8 cellular contexts compared by ENCODE assay signal in genomic region chr2:28389399-28390240, GRCh38. TPM values are rescaled to one million over a fixed set of nuclear protein-coding genes. Genes with fewer than 3 reads are reported as not detected.
DNase-seq lines count a peak whose midpoint lies in the region; ATAC-seq lines count a peak whose summit lies in the region.

No MANE protein-coding gene starts in this region.

- H3K27ac Mint-ChIP-seq in activated T-helper 1 cell treated with anti-CD3 and anti-CD28 coated beads, Interleukin-12 subunit alpha, Interleukin-12 subunit beta, Interleukin-2, Interleukin-4 antibody, amounts not matched to agents 30 ng/mL and 10 ng/mL and 1 ng/mL, durations not matched to agents 14 hours and 24 hours and 36 hours, result peak overlapping the region; percentile 94
- peak overlapping the region; percentile 87 for H3K27ac Mint-ChIP-seq in stimulated activated naive B cell treated with anti-CD40 and anti-IgM and Interleukin-4, amounts not matched to agents 10 μg/mL and 1 μg/mL and 100 μg/mL, for 72 hours

- H3K36me3 Mint-ChIP-seq in activated T-helper 1 cell treated with anti-CD3 and anti-CD28 coated beads, Interleukin-12 subunit alpha, Interleukin-12 subunit beta, Interleukin-2, Interleukin-4 antibody, amounts not matched to agents 30 ng/mL and 10 ng/mL and 1 ng/mL, durations not matched to agents 14 hours and 24 hours and 36 hours (ENCODE audit: low read depth), result peaks cover 12% of the 10 kb centered on the region
- peaks cover 8 to 10% of the 10 kb centered on the region in 2 donors for H3K36me3 Mint-ChIP-seq in stimulated activated naive B cell treated with anti-CD40 and anti-IgM and Interleukin-4, amounts not matched to agents 10 μg/mL and 1 μg/mL and 100 μg/mL, for 72 hours

- H3K27me3 Mint-ChIP-seq in activated T-helper 1 cell treated with anti-CD3 and anti-CD28 coated beads, Interleukin-12 subunit alpha, Interleukin-12 subunit beta, Interleukin-2, Interleukin-4 antibody, amounts not matched to agents 30 ng/mL and 10 ng/mL and 1 ng/mL, durations not matched to agents 14 hours and 24 hours and 36 hours (ENCODE audit: insufficient read depth), result no peaks in the 10 kb centered on the region
- H3K27me3 Mint-ChIP-seq in stimulated activated naive B cell treated with anti-CD40 and anti-IgM and Interleukin-4, amounts not matched to agents 10 μg/mL and 1 μg/mL and 100 μg/mL, for 72 hours, result peaks cover 0 to 13% of the 10 kb centered on the region in 2 donors

- peaks cover 6% of the 10 kb centered on the region for H3K9me3 Mint-ChIP-seq in activated T-helper 1 cell treated with anti-CD3 and anti-CD28 coated beads, Interleukin-12 subunit alpha, Interleukin-12 subunit beta, Interleukin-2, Interleukin-4 antibody, amounts not matched to agents 30 ng/mL and 10 ng/mL and 1 ng/mL, durations not matched to agents 14 hours and 24 hours and 36 hours
- peaks cover 0 to 2% of the 10 kb centered on the region in 2 donors for H3K9me3 Mint-ChIP-seq in stimulated activated naive B cell treated with anti-CD40 and anti-IgM and Interleukin-4, amounts not matched to agents 10 μg/mL and 1 μg/mL and 100 μg/mL, for 72 hours

- peak overlapping the region; percentile 69 for H3K4me3 Mint-ChIP-seq in activated T-helper 1 cell treated with anti-CD3 and anti-CD28 coated beads, Interleukin-12 subunit alpha, Interleukin-12 subunit beta, Interleukin-2, Interleukin-4 antibody, amounts not matched to agents 30 ng/mL and 10 ng/mL and 1 ng/mL, durations not matched to agents 14 hours and 24 hours and 36 hours
- H3K4me3 Mint-ChIP-seq in stimulated activated naive B cell treated with anti-CD40 and anti-IgM and Interleukin-4, amounts not matched to agents 10 μg/mL and 1 μg/mL and 100 μg/mL, for 72 hours, result peak overlapping the region in 1 of 2 donors; percentile 88

- intact Hi-C loops in activated T-helper 1 cell treated with anti-CD3 and anti-CD28 coated beads, Interleukin-12 subunit alpha, Interleukin-12 subunit beta, Interleukin-2, Interleukin-4 antibody, amounts not matched to agents 30 ng/mL and 10 ng/mL and 1 ng/mL, durations not matched to agents 14 hours and 24 hours and 36 hours (cut with micrococcal nuclease), result loop anchor here (1.0 to 10.0 kb wide), 11 partner anchors 30 to 726 kb away; partner anchors contain the start of genes BABAM2, MRPL33, RBKS and SLC4A1AP

- ATAC-seq in stimulated activated naive B cell treated with anti-CD40 and anti-IgM and Interleukin-4, amounts not matched to agents 10 μg/mL and 1 μg/mL and 100 μg/mL, for 72 hours (replicated peaks), result no peak
- ATAC-seq in HG02884 (IDR thresholded peaks at IDR 0.05; ENCODE audit: unreplicated experiment), result no peak

- peaks cover 29% of the 10 kb centered on the region for H3K4me1 Mint-ChIP-seq in activated T-helper 1 cell treated with anti-CD3 and anti-CD28 coated beads, Interleukin-12 subunit alpha, Interleukin-12 subunit beta, Interleukin-2, Interleukin-4 antibody, amounts not matched to agents 30 ng/mL and 10 ng/mL and 1 ng/mL, durations not matched to agents 14 hours and 24 hours and 36 hours (ENCODE audit: low read depth)
- H3K4me1 Mint-ChIP-seq in stimulated activated naive B cell treated with anti-CD40 and anti-IgM and Interleukin-4, amounts not matched to agents 10 μg/mL and 1 μg/mL and 100 μg/mL, for 72 hours, result peaks cover 28 to 39% of the 10 kb centered on the region in 2 donors

- DNase-seq in HK-2 (ENCODE audit: unreplicated experiment) (peak; percentile 33), iPS-NIHi7 (ENCODE audit: extremely low spot score) (peak; percentile 23), NAMALWA (ENCODE audit: low spot score) (no peak), NCI-H2107 treated with DMSO at 0.1 percent for 48 hours (lab: John Stamatoyannopoulos, UW; ENCODE audit: unreplicated experiment) (no peak)
- no peak for DNase-seq in activated T-helper 1 cell treated with anti-CD3 and anti-CD28 coated beads, Interleukin-12 subunit alpha, Interleukin-12 subunit beta, Interleukin-2, Interleukin-4 antibody, amounts not matched to agents 30 ng/mL and 10 ng/mL and 1 ng/mL, durations not matched to agents 14 hours and 24 hours and 36 hours (ENCODE audit: low spot score)
- DNase-seq in stimulated activated naive B cell treated with anti-CD40 and anti-IgM and Interleukin-4, amounts not matched to agents 10 μg/mL and 1 μg/mL and 100 μg/mL, for 72 hours, result no peak
- DNase-seq in stimulated activated CD4-positive, alpha-beta T cell treated with anti-CD3 and anti-CD28 coated beads, Interleukin-1b, Interleukin-23, amount 100 ng/mL, for 48 hours, result no peak

RNA-seq across cellular contexts. Expression of gene FOSL2, which starts 3.0 kb away (rescaled TPM):
- total RNA-seq in activated T-helper 1 cell treated with anti-CD3 and anti-CD28 coated beads, Interleukin-12 subunit alpha, Interleukin-12 subunit beta, Interleukin-2, Interleukin-4 antibody, amounts not matched to agents 30 ng/mL and 10 ng/mL and 1 ng/mL, durations not matched to agents 14 hours and 24 hours and 36 hours, result 54.9 and 55.0 TPM in 2 replicates

Comparison
In these comparisons a context has a peak if more than half of its experiments do, and no peak if none do; other contexts are left out.
1. DNase-seq: peak in HK-2 (single experiment) and iPS-NIHi7 (single experiment); none in activated T-helper 1 cell treated with anti-CD3 and anti-CD28 coated beads, Interleukin-12 subunit alpha, Interleukin-12 subunit beta, Interleukin-2, Interleukin-4 antibody, amounts not matched to agents 30 ng/mL and 10 ng/mL and 1 ng/mL, durations not matched to agents 14 hours and 24 hours and 36 hours (single experiment), stimulated activated naive B cell treated with anti-CD40 and anti-IgM and Interleukin-4, amounts not matched to agents 10 μg/mL and 1 μg/mL and 100 μg/mL, for 72 hours (single experiment), NAMALWA (single experiment), stimulated activated CD4-positive, alpha-beta T cell treated with anti-CD3 and anti-CD28 coated beads, Interleukin-1b, Interleukin-23, amount 100 ng/mL, for 48 hours (single experiment) and NCI-H2107 treated with DMSO at 0.1 percent for 48 hours (single experiment).